8 cellular contexts compared by ENCODE assay signal in the genomic region with DNA sequence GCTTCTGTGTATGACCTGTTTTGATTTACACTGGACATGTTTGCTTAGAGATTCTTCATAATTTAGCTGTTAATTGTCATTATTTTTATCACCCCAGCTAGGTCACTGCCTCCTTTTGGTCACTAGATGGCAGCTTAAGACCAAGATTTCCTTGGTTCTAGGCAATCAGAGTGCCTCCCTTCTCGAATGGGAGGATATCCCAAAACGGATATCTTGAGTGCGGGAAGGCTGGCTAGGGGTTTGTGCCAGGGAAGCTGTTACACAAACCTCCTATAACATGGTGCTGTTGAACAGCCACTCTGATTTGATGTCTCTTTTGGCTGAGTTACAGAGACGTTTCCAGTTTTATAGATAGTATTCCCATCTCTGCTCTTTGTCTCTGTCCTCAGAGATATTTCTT.
DNase-seq lines count a peak whose midpoint lies in the region; ATAC-seq and TF ChIP-seq lines count a peak whose summit lies in the region.

No MANE protein-coding gene starts in this region.

- H3K4me1 ChIP-seq in liver (ENCODE audit: control insufficient read depth in 4 of 4, insufficient read depth in 4 of 4, low read length in 3 of 4) = no peaks in the 10 kb centered on the region

- no peaks in the 10 kb centered on the region for H3K36me3 ChIP-seq in liver (ENCODE audit: control insufficient read depth in 4 of 4, insufficient read depth in 3 of 4, low read depth in 1 of 4, low read length in 3 of 4)

- ATAC-seq in activated CD8-positive, alpha-beta memory T cell treated with anti-CD3 and anti-CD28 coated beads, Interleukin-2, amount 10 ng/mL, durations not matched to agents 7 days and 5 days = peak; percentile 47
- peak; percentile 82 for ATAC-seq in GM19455 (IDR thresholded peaks at IDR 0.05; ENCODE audit: unreplicated experiment)
- ATAC-seq in HG03378 (IDR thresholded peaks at IDR 0.05; ENCODE audit: unreplicated experiment) = peak; percentile 87

- no peaks in the 10 kb centered on the region for H3K36me3 Mint-ChIP-seq in activated CD8-positive, alpha-beta memory T cell treated with anti-CD3 and anti-CD28 coated beads, Interleukin-2, amount 10 ng/mL, durations not matched to agents 7 days and 5 days
- H3K36me3 Mint-ChIP-seq in activated T-helper 2 cell treated with anti-CD3 and anti-CD28 coated beads, Interferon-gamma antibody, Interleukin-2, Interleukin-4, amounts not matched to agents 10 μg/mL and 5 μg/mL and 100 μg/mL, durations not matched to agents 14 hours and 24 hours and 36 hours (ENCODE audit: low read depth) = no peaks in the 10 kb centered on the region

- TF ChIP-seq RAD21 in liver (IDR thresholded peaks at IDR 0.05) = peak; percentile 79 to 85

- H3K27me3 Mint-ChIP-seq in activated CD8-positive, alpha-beta memory T cell treated with anti-CD3 and anti-CD28 coated beads, Interleukin-2, amount 10 ng/mL, durations not matched to agents 7 days and 5 days = peaks cover 11% of the 10 kb centered on the region
- peaks cover 19% of the 10 kb centered on the region for H3K27me3 Mint-ChIP-seq in activated T-helper 2 cell treated with anti-CD3 and anti-CD28 coated beads, Interferon-gamma antibody, Interleukin-2, Interleukin-4, amounts not matched to agents 10 μg/mL and 5 μg/mL and 100 μg/mL, durations not matched to agents 14 hours and 24 hours and 36 hours (ENCODE audit: low read depth)

- H3K4me3 ChIP-seq in cardiac fibroblast (replicated peaks in 1 of 2; ENCODE audit: low read depth in 2 of 2, low read length in 2 of 2) = no peak overlapping the region
- H3K4me3 ChIP-seq in liver (ENCODE audit: low read depth in 1 of 3, low read length in 3 of 3) = no peak overlapping the region

- WGBS in liver = 4% methylated on average over 4 of the region's 4 CpGs

- no peak overlapping the region for H3K9ac ChIP-seq in liver (ENCODE audit: low read depth in 1 of 2, low read length in 2 of 2)

- DNase-seq in activated CD8-positive, alpha-beta memory T cell treated with anti-CD3 and anti-CD28 coated beads, Interleukin-2, amount 10 ng/mL, durations not matched to agents 7 days and 5 days = no peak
- DNase-seq in activated CD8-positive, alpha-beta memory T cell treated with anti-CD3 and anti-CD28 coated beads, Interleukin-2, amount 50 U/mL, for 4 hours = no peak
- peak; percentile 27 for DNase-seq in NCI-H526 treated with DMSO at 0.1 percent for 48 hours (lab: John Stamatoyannopoulos, UW)
- DNase-seq in cardiac fibroblast (ENCODE audit: low read depth in 2 of 2) = peak; percentile 63 to 67
- DNase-seq in activated T-helper 2 cell treated with anti-CD3 and anti-CD28 coated beads, Interferon-gamma antibody, Interleukin-2, Interleukin-4, amounts not matched to agents 10 μg/mL and 5 μg/mL and 100 μg/mL, durations not matched to agents 14 hours and 24 hours and 36 hours (ENCODE audit: low spot score) = no peak

- intact Hi-C loops in activated T-helper 2 cell treated with anti-CD3 and anti-CD28 coated beads, Interferon-gamma antibody, Interleukin-2, Interleukin-4, amounts not matched to agents 10 μg/mL and 5 μg/mL and 100 μg/mL, durations not matched to agents 14 hours and 24 hours and 36 hours (cut with micrococcal nuclease) = loop anchor here (1.0 to 5.0 kb wide), 3 partner anchors 47 to 1452 kb away; no protein-coding TSS in a partner anchor

- peak; percentile 77 for TF ChIP-seq CTCF in cardiac fibroblast (IDR thresholded peaks at IDR 0.05; ENCODE audit: low read depth, low read length)
- TF ChIP-seq CTCF in liver (IDR thresholded peaks at IDR 0.05; ENCODE audit: low read depth, low read length, missing input control) = peak; percentile 84

- no peaks in the 10 kb centered on the region for H3K9me3 ChIP-seq in liver (ENCODE audit: control insufficient read depth in 4 of 4, low read length in 3 of 4)

- H3K4me3 Mint-ChIP-seq in activated CD8-positive, alpha-beta memory T cell treated with anti-CD3 and anti-CD28 coated beads, Interleukin-2, amount 10 ng/mL, durations not matched to agents 7 days and 5 days = no peak overlapping the region
- no peak overlapping the region for H3K4me3 Mint-ChIP-seq in activated T-helper 2 cell treated with anti-CD3 and anti-CD28 coated beads, Interferon-gamma antibody, Interleukin-2, Interleukin-4, amounts not matched to agents 10 μg/mL and 5 μg/mL and 100 μg/mL, durations not matched to agents 14 hours and 24 hours and 36 hours (ENCODE audit: low read depth)

- no peak overlapping the region for H3K27ac ChIP-seq in liver (ENCODE audit: low read depth in 1 of 2, low read length in 2 of 2)

- no peak overlapping the region for H3K27ac Mint-ChIP-seq in activated CD8-positive, alpha-beta memory T cell treated with anti-CD3 and anti-CD28 coated beads, Interleukin-2, amount 10 ng/mL, durations not matched to agents 7 days and 5 days
- H3K27ac Mint-ChIP-seq in activated T-helper 2 cell treated with anti-CD3 and anti-CD28 coated beads, Interferon-gamma antibody, Interleukin-2, Interleukin-4, amounts not matched to agents 10 μg/mL and 5 μg/mL and 100 μg/mL, durations not matched to agents 14 hours and 24 hours and 36 hours = no peak overlapping the region

- CTCF ChIA-PET in activated CD8-positive, alpha-beta memory T cell treated with anti-CD3 and anti-CD28 coated beads, Interleukin-2, amount 10 ng/mL, durations not matched to agents 7 days and 5 days (lab: Charles Lee) = interaction anchor here (1.1 to 2.1 kb wide), 2 partner anchors 14 to 98 kb away, joined by 4 to 6 read pairs; no protein-coding TSS in a partner anchor

- H3K9me3 Mint-ChIP-seq in activated CD8-positive, alpha-beta memory T cell treated with anti-CD3 and anti-CD28 coated beads, Interleukin-2, amount 10 ng/mL, durations not matched to agents 7 days and 5 days (ENCODE audit: low read depth) = peaks cover 3% of the 10 kb centered on the region
- H3K9me3 Mint-ChIP-seq in activated T-helper 2 cell treated with anti-CD3 and anti-CD28 coated beads, Interferon-gamma antibody, Interleukin-2, Interleukin-4, amounts not matched to agents 10 μg/mL and 5 μg/mL and 100 μg/mL, durations not matched to agents 14 hours and 24 hours and 36 hours = peaks cover 5% of the 10 kb centered on the region

- no peaks in the 10 kb centered on the region for H3K27me3 ChIP-seq in liver (ENCODE audit: control insufficient read depth in 4 of 4, insufficient read depth in 4 of 4, low read length in 3 of 4)

- peaks cover 5% of the 10 kb centered on the region for H3K4me1 Mint-ChIP-seq in activated CD8-positive, alpha-beta memory T cell treated with anti-CD3 and anti-CD28 coated beads, Interleukin-2, amount 10 ng/mL, durations not matched to agents 7 days and 5 days
- peaks cover 3% of the 10 kb centered on the region for H3K4me1 Mint-ChIP-seq in activated T-helper 2 cell treated with anti-CD3 and anti-CD28 coated beads, Interferon-gamma antibody, Interleukin-2, Interleukin-4, amounts not matched to agents 10 μg/mL and 5 μg/mL and 100 μg/mL, durations not matched to agents 14 hours and 24 hours and 36 hours (ENCODE audit: low read depth)

TF ChIP-seq in liver, 16 proteins besides CTCF, POLR2A, EP300 and RAD21 (continues in another document):
- TF ChIP-seq FOXA1 (IDR thresholded peaks at IDR 0.05) (no peak), NR2F2 (IDR thresholded peaks at IDR 0.05) (no peak), FOXA2 (IDR thresholded peaks at IDR 0.05) (no peak), YY1 (IDR thresholded peaks at IDR 0.05) (no peak), HNF4G (IDR thresholded peaks at IDR 0.05) (no peak)
- TF ChIP-seq, protein P1, sequence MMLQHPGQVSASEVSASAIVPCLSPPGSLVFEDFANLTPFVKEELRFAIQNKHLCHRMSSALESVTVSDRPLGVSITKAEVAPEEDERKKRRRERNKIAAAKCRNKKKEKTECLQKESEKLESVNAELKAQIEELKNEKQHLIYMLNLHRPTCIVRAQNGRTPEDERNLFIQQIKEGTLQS (IDR thresholded peaks at IDR 0.05) = no peak
- TF ChIP-seq, protein P2, sequence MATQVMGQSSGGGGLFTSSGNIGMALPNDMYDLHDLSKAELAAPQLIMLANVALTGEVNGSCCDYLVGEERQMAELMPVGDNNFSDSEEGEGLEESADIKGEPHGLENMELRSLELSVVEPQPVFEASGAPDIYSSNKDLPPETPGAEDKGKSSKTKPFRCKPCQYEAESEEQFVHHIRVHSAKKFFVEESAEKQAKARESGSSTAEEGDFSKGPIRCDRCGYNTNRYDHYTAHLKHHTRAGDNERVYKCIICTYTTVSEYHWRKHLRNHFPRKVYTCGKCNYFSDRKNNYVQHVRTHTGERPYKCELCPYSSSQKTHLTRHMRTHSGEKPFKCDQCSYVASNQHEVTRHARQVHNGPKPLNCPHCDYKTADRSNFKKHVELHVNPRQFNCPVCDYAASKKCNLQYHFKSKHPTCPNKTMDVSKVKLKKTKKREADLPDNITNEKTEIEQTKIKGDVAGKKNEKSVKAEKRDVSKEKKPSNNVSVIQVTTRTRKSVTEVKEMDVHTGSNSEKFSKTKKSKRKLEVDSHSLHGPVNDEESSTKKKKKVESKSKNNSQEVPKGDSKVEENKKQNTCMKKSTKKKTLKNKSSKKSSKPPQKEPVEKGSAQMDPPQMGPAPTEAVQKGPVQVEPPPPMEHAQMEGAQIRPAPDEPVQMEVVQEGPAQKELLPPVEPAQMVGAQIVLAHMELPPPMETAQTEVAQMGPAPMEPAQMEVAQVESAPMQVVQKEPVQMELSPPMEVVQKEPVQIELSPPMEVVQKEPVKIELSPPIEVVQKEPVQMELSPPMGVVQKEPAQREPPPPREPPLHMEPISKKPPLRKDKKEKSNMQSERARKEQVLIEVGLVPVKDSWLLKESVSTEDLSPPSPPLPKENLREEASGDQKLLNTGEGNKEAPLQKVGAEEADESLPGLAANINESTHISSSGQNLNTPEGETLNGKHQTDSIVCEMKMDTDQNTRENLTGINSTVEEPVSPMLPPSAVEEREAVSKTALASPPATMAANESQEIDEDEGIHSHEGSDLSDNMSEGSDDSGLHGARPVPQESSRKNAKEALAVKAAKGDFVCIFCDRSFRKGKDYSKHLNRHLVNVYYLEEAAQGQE (IDR thresholded peaks at IDR 0.05) = no peak
- TF ChIP-seq, protein P3, sequence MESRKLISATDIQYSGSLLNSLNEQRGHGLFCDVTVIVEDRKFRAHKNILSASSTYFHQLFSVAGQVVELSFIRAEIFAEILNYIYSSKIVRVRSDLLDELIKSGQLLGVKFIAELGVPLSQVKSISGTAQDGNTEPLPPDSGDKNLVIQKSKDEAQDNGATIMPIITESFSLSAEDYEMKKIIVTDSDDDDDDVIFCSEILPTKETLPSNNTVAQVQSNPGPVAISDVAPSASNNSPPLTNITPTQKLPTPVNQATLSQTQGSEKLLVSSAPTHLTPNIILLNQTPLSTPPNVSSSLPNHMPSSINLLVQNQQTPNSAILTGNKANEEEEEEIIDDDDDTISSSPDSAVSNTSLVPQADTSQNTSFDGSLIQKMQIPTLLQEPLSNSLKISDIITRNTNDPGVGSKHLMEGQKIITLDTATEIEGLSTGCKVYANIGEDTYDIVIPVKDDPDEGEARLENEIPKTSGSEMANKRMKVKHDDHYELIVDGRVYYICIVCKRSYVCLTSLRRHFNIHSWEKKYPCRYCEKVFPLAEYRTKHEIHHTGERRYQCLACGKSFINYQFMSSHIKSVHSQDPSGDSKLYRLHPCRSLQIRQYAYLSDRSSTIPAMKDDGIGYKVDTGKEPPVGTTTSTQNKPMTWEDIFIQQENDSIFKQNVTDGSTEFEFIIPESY (IDR thresholded peaks at IDR 0.05) = no peak

Comparison
In these comparisons a context has a peak if more than half of its experiments do, and no peak if none do; other contexts are left out.
1. DNase-seq: peak in NCI-H526 treated with DMSO at 0.1 percent for 48 hours (single experiment) and cardiac fibroblast (2 of 2); none in activated CD8-positive, alpha-beta memory T cell treated with anti-CD3 and anti-CD28 coated beads, Interleukin-2, amount 10 ng/mL, durations not matched to agents 7 days and 5 days (single experiment), activated CD8-positive, alpha-beta memory T cell treated with anti-CD3 and anti-CD28 coated beads, Interleukin-2, amount 50 U/mL, for 4 hours (single experiment) and activated T-helper 2 cell treated with anti-CD3 and anti-CD28 coated beads, Interferon-gamma antibody, Interleukin-2, Interleukin-4, amounts not matched to agents 10 μg/mL and 5 μg/mL and 100 μg/mL, durations not matched to agents 14 hours and 24 hours and 36 hours (single experiment).
2. Peak in every context shown above with its lines, with median percentiles within 50 percentile points of each other: ATAC-seq.